19 cellular contexts compared by ENCODE assay signal in genomic region chr6:52975580-52975979, GRCh38. TPM values are rescaled to one million over a fixed set of nuclear protein-coding genes. Genes with fewer than 3 reads are reported as not detected.
A peak's percentile ranks its signal among the peaks of the same experiment; 100 is the strongest.
DNase-seq lines count a peak whose midpoint lies in the region; ATAC-seq, FAIRE-seq and TF ChIP-seq lines count a peak whose summit lies in the region.
"Had no signal": no experiment of that assay in that cellular context is flagged by ENCODE, and none has a peak within 500 bp of the region (broad histone marks: within the 10 kb centered on the region; RNA-seq: fewer than 3 reads in every experiment).

No MANE protein-coding gene starts in this region.

- DNase-seq in AG20443 (ENCODE audit: low spot score) (peak; percentile 24), HFFc6 (peak; percentile 42), foreskin fibroblast (peak; percentile 23 to 77), NCI-H524 (lab: John Stamatoyannopoulos, UW) (no peak), GM12891 (ENCODE audit: insufficient read length, low spot score) (no peak)
- DNase-seq in activated naive CD8-positive, alpha-beta T cell treated with anti-CD3 and anti-CD28 coated beads, Interleukin-2, amount 50 U/mL, for 24 hours: no peak
- DNase-seq: activated CD4-positive, alpha-beta T cell treated with anti-CD3 and anti-CD28 coated beads for 48 hours; activated T-cell treated with anti-CD3 and anti-CD28 coated beads, Interleukin-2, amount 50 U/mL, for 1 hour; DMS53; effector CD8-positive, alpha-beta T cell; NCI-H1092 treated with DMSO at 0.1 percent for 48 hours; NK-92 treated with Interleukin-12 subunit alpha and Interleukin-12 subunit beta, amount 100 ng/mL, for 24 hours; stimulated activated CD4-positive, alpha-beta T cell treated with anti-CD3 and anti-CD28 coated beads, Interleukin-4, amount 100 ng/mL, for 1 hour; stimulated activated CD8-positive, alpha-beta memory T cell treated with anti-CD3 and anti-CD28 coated beads, Interleukin-4, amount 100 ng/mL, for 48 hours had no signal

- peaks cover 5% of the 10 kb centered on the region; the same call in 1 of the 2 replicates for H3K4me1 Mint-ChIP-seq in HFFc6 (ENCODE audit: low read depth)
- peaks cover 52% of the 10 kb centered on the region for H3K4me1 Mint-ChIP-seq in activated naive CD8-positive, alpha-beta T cell treated with anti-CD3 and anti-CD28 coated beads, Interleukin-2, amount 50 U/mL, for 24 hours

- H3K4me3 Mint-ChIP-seq in HFFc6: no peak overlapping the region
- H3K4me3 Mint-ChIP-seq in activated naive CD8-positive, alpha-beta T cell treated with anti-CD3 and anti-CD28 coated beads, Interleukin-2, amount 50 U/mL, for 24 hours: no peak overlapping the region

- H3K4me3 ChIP-seq in foreskin fibroblast (ENCODE audit: low read depth in 1 of 2, low read length in 2 of 2): no peak overlapping the region

- peak; percentile 42 for TF ChIP-seq CTCF in HFFc6 (IDR thresholded peaks at IDR 0.05)
- TF ChIP-seq CTCF in foreskin fibroblast (IDR thresholded peaks at IDR 0.05; ENCODE audit: low read depth, low read length): peak; percentile 13

- peaks cover 5% of the 10 kb centered on the region for H3K27me3 Mint-ChIP-seq in HFFc6 (ENCODE audit: insufficient read depth)
- peaks cover 5% of the 10 kb centered on the region for H3K27me3 Mint-ChIP-seq in activated naive CD8-positive, alpha-beta T cell treated with anti-CD3 and anti-CD28 coated beads, Interleukin-2, amount 50 U/mL, for 24 hours

- no peak for TF ChIP-seq POLR2A in GM12891 (IDR thresholded peaks at IDR 0.05; ENCODE audit: low read depth, low read length)

- FAIRE-seq in GM12891 (lab: Jason Lieb, UNC): no peak
- FAIRE-seq: frontal cortex had no signal

- no peaks in the 10 kb centered on the region for H3K9me3 Mint-ChIP-seq in HFFc6
- no peaks in the 10 kb centered on the region for H3K9me3 Mint-ChIP-seq in activated naive CD8-positive, alpha-beta T cell treated with anti-CD3 and anti-CD28 coated beads, Interleukin-2, amount 50 U/mL, for 24 hours
- H3K9me3 Mint-ChIP-seq: activated naive CD4-positive, alpha-beta T cell treated with anti-CD3 and anti-CD28 coated beads, Interleukin-2, amount 50 U/mL, for 72 hours had no signal

- ATAC-seq in activated naive CD8-positive, alpha-beta T cell treated with anti-CD3 and anti-CD28 coated beads, Interleukin-2, amount 50 U/mL, for 24 hours: no peak
- no peak for ATAC-seq in HG03520 (IDR thresholded peaks at IDR 0.05; ENCODE audit: unreplicated experiment)
- ATAC-seq: left lobe of liver, Right ventricle myocardium inferior had no signal

- no peak overlapping the region for H3K27ac Mint-ChIP-seq in HFFc6
- peak overlapping the region; percentile 35 for H3K27ac Mint-ChIP-seq in activated naive CD8-positive, alpha-beta T cell treated with anti-CD3 and anti-CD28 coated beads, Interleukin-2, amount 50 U/mL, for 24 hours

- H3K36me3 Mint-ChIP-seq in HFFc6 (ENCODE audit: low read depth): no peaks in the 10 kb centered on the region
- peaks cover 4% of the 10 kb centered on the region for H3K36me3 Mint-ChIP-seq in activated naive CD8-positive, alpha-beta T cell treated with anti-CD3 and anti-CD28 coated beads, Interleukin-2, amount 50 U/mL, for 24 hours (ENCODE audit: low read depth)
- H3K36me3 Mint-ChIP-seq: activated naive CD4-positive, alpha-beta T cell treated with anti-CD3 and anti-CD28 coated beads, Interleukin-2, amount 50 U/mL, for 72 hours had no signal

TF ChIP-seq in GM12891, 5 proteins besides CTCF, POLR2A, EP300 and RAD21:
- TF ChIP-seq PAX5 (IDR thresholded peaks at IDR 0.05; ENCODE audit: insufficient read depth, low read length, severe bottlenecking) (no peak), POU2F2 (IDR thresholded peaks at IDR 0.05; ENCODE audit: low read depth, low read length) (no peak)

RNA-seq across cellular contexts. Expression of gene GSTA4, which starts 19.5 kb away (rescaled TPM):
- 10 to 100 TPM; 15.5 to 21.2 (median 19.7) TPM for total RNA-seq in HFFc6 (2021; fragmentation: NEBNext Ultra II Directional; extraction: Animal tissue kit (Norgen Biotek cat#: 25700))
- polyA plus RNA-seq in GM12891 (2012; ENCODE audit: low read depth, missing spikeins): 2.7 TPM

Comparison
In these comparisons a context has a peak if more than half of its experiments do, and no peak if none do; other contexts are left out.
1. DNase-seq: peak in AG20443 (single experiment), HFFc6 (single experiment) and foreskin fibroblast (2 of 2); none in activated naive CD8-positive, alpha-beta T cell treated with anti-CD3 and anti-CD28 coated beads, Interleukin-2, amount 50 U/mL, for 24 hours (single experiment), NCI-H524 (0 of 2) and GM12891 (single experiment).